ENCODE assay signal across 1 cellular context in genomic region chrX:129599996-129600395, GRCh38.
TF ChIP-seq lines count a peak whose summit lies in the region.

No MANE protein-coding gene starts in this region.

TF ChIP-seq in GM23338, 12 proteins besides CTCF, POLR2A, EP300 and RAD21 (continued from another document):
- TF ChIP-seq ZNF462 (CRISPR knock-in tag; IDR thresholded peaks at IDR 0.05) (no peak), POLR2AphosphoS5 (IDR thresholded peaks at IDR 0.05; ENCODE audit: low read depth) (no peak), ETS1 (IDR thresholded peaks at IDR 0.05) (no peak), REST (IDR thresholded peaks at IDR 0.05; ENCODE audit: unreplicated experiment) (no peak)
